29 cellular contexts compared by ENCODE assay signal in genomic region chr3:127450331-127450730, GRCh38.
DNase-seq lines count a peak whose midpoint lies in the region; ATAC-seq and TF ChIP-seq lines count a peak whose summit lies in the region.
"Had no signal": no experiment of that assay in that cellular context is flagged by ENCODE, and none has a peak within 500 bp of the region (broad histone marks: within the 10 kb centered on the region; RNA-seq: fewer than 3 reads in every experiment).

No MANE protein-coding gene starts in this region.

- H2AFZ ChIP-seq in OCI-LY3 (ENCODE audit: low read depth, low read length): no peak overlapping the region

- no peak overlapping the region for H3K4me3 Mint-ChIP-seq in activated T-cell treated with anti-CD3 and anti-CD28 coated beads, Interleukin-2, amount 50 U/mL, for 24 hours
- H3K4me3 Mint-ChIP-seq in activated T-cell treated with anti-CD3 and anti-CD28 coated beads, Interleukin-2, amount 50 U/mL, for 72 hours: no peak overlapping the region
- no peak overlapping the region for H3K4me3 Mint-ChIP-seq in activated CD4-positive, alpha-beta T cell treated with anti-CD3 and anti-CD28 coated beads for 36 hours
- H3K4me3 Mint-ChIP-seq: CD4-positive, CD25-positive, alpha-beta regulatory T cell; central memory CD8-positive, alpha-beta T cell; stimulated activated effector memory CD8-positive, alpha-beta T cell treated with anti-CD3 and anti-CD28 coated beads, Interleukin-12 subunit alpha, Interleukin-12 subunit beta, amount 100 ng/mL, for 72 hours had no signal

- H3K79me2 ChIP-seq in OCI-LY3 (ENCODE audit: low read length): no peaks in the 10 kb centered on the region

- H3K4me1 ChIP-seq in OCI-LY3 (ENCODE audit: low read length): peaks cover 33% of the 10 kb centered on the region
- peaks cover 4% of the 10 kb centered on the region for H3K4me1 ChIP-seq in lower lobe of right lung
- peaks cover under 1 to 4% (median 2%) of the 10 kb centered on the region in 6 donors for H3K4me1 ChIP-seq in spleen
- H3K4me1 ChIP-seq: HAP-1, prostate gland, SJCRH30 had no signal

- no peaks in the 10 kb centered on the region for H4K20me1 ChIP-seq in OCI-LY3 (ENCODE audit: insufficient read depth, low read length)

- TF ChIP-seq POLR2A in spleen (IDR thresholded peaks at IDR 0.05): no peak

- intact Hi-C loops in lower lobe of right lung (cut with DNase I) (no loop called here), spleen (cut with DNase I; ENCODE audit: low total_unique reads) (loop anchor here (5.0 kb wide), 1 partner anchor 698 kb away; no protein-coding TSS in a partner anchor)
- intact Hi-C loops in activated CD4-positive, alpha-beta T cell treated with anti-CD3 and anti-CD28 coated beads for 36 hours (cut with DNase I, micrococcal nuclease): loop anchor here in 1 of 2 experiments (10.0 kb wide), 2 partner anchors 76 to 466 kb away; partner anchors contain the start of gene PLXNA1

- H3K4me3 ChIP-seq in OCI-LY3 (ENCODE audit: low read length): peak overlapping the region; percentile 37
- H3K4me3 ChIP-seq in lower lobe of right lung: no peak overlapping the region
- H3K4me3 ChIP-seq in spleen: no peak overlapping the region
- H3K4me3 ChIP-seq: esophagus squamous epithelium, HAP-1, prostate gland, SJCRH30 had no signal

- H3K4me2 ChIP-seq in OCI-LY3 (ENCODE audit: low read length): peak overlapping the region; percentile 72
- H3K4me2 ChIP-seq: KMS-11 had no signal

- peaks cover 2% of the 10 kb centered on the region for H3K4me1 Mint-ChIP-seq in activated T-cell treated with anti-CD3 and anti-CD28 coated beads, Interleukin-2, amount 50 U/mL, for 24 hours (ENCODE audit: low read depth)
- no peaks in the 10 kb centered on the region for H3K4me1 Mint-ChIP-seq in activated T-cell treated with anti-CD3 and anti-CD28 coated beads, Interleukin-2, amount 50 U/mL, for 72 hours (ENCODE audit: low read depth)
- H3K4me1 Mint-ChIP-seq in activated CD4-positive, alpha-beta T cell treated with anti-CD3 and anti-CD28 coated beads for 36 hours: no peaks in the 10 kb centered on the region

- POLR2A ChIA-PET in activated CD4-positive, alpha-beta T cell treated with anti-CD3 and anti-CD28 coated beads for 36 hours (lab: Charles Lee): no interaction called here

- no peak overlapping the region for H3K9ac ChIP-seq in OCI-LY3 (ENCODE audit: low read length)
- H3K9ac ChIP-seq: KMS-11 had no signal

- no peaks in the 10 kb centered on the region for H3K36me3 Mint-ChIP-seq in activated T-cell treated with anti-CD3 and anti-CD28 coated beads, Interleukin-2, amount 50 U/mL, for 24 hours (ENCODE audit: low read depth)
- H3K36me3 Mint-ChIP-seq in activated T-cell treated with anti-CD3 and anti-CD28 coated beads, Interleukin-2, amount 50 U/mL, for 72 hours (ENCODE audit: insufficient read depth in 2 of 2): no peaks in the 10 kb centered on the region
- H3K36me3 Mint-ChIP-seq in activated CD4-positive, alpha-beta T cell treated with anti-CD3 and anti-CD28 coated beads for 36 hours (ENCODE audit: low read depth): no peaks in the 10 kb centered on the region
- H3K36me3 Mint-ChIP-seq: CD4-positive, CD25-positive, alpha-beta regulatory T cell; stimulated activated effector memory CD8-positive, alpha-beta T cell treated with anti-CD3 and anti-CD28 coated beads, Interleukin-12 subunit alpha, Interleukin-12 subunit beta, amount 100 ng/mL, for 72 hours had no signal

- H3K36me3 ChIP-seq in OCI-LY3 (replicated peaks; ENCODE audit: low read depth, low read length): no peaks in the 10 kb centered on the region
- H3K36me3 ChIP-seq in lower lobe of right lung: no peaks in the 10 kb centered on the region
- no peaks in the 10 kb centered on the region for H3K36me3 ChIP-seq in spleen
- H3K36me3 ChIP-seq: esophagus squamous epithelium, HAP-1, prostate gland, SJCRH30 had no signal

- no peak for ATAC-seq in activated T-cell treated with anti-CD3 and anti-CD28 coated beads, Interleukin-2, amount 50 U/mL, for 72 hours (replicated peaks in 1 of 2)
- ATAC-seq in lower lobe of right lung: no peak
- no peak for ATAC-seq in activated CD4-positive, alpha-beta T cell treated with anti-CD3 and anti-CD28 coated beads for 36 hours
- ATAC-seq: stimulated activated effector memory CD8-positive, alpha-beta T cell treated with anti-CD3 and anti-CD28 coated beads, Interleukin-12 subunit alpha, Interleukin-12 subunit beta, amount 100 ng/mL, for 72 hours had no signal

- peak overlapping the region; percentile 29 for H3K27ac ChIP-seq in OCI-LY3 (ENCODE audit: low read length)
- no peak overlapping the region for H3K27ac ChIP-seq in lower lobe of right lung
- no peak overlapping the region for H3K27ac ChIP-seq in spleen
- H3K27ac ChIP-seq: esophagus squamous epithelium, HL-60, KMS-11, prostate gland, SJCRH30 had no signal

- WGBS in spleen, 5 donors: 82 to 85% (median 83%) methylated on average over 8 of the region's 8 CpGs

- TF ChIP-seq CTCF in OCI-LY3 (IDR thresholded peaks at IDR 0.05; ENCODE audit: low read depth, low read length) (no peak), lower lobe of right lung (IDR thresholded peaks at IDR 0.05) (no peak), spleen (IDR thresholded peaks at IDR 0.05 in 8 of 11, conservative IDR thresholded peaks at IDR 0.05 in 3 of 11) (no peak)

- H3K27ac Mint-ChIP-seq in activated T-cell treated with anti-CD3 and anti-CD28 coated beads, Interleukin-2, amount 50 U/mL, for 24 hours: no peak overlapping the region
- H3K27ac Mint-ChIP-seq in activated T-cell treated with anti-CD3 and anti-CD28 coated beads, Interleukin-2, amount 50 U/mL, for 72 hours: no peak overlapping the region
- no peak overlapping the region for H3K27ac Mint-ChIP-seq in activated CD4-positive, alpha-beta T cell treated with anti-CD3 and anti-CD28 coated beads for 36 hours
- H3K27ac Mint-ChIP-seq: CD4-positive, CD25-positive, alpha-beta regulatory T cell; stimulated activated effector memory CD8-positive, alpha-beta T cell treated with anti-CD3 and anti-CD28 coated beads, Interleukin-12 subunit alpha, Interleukin-12 subunit beta, amount 100 ng/mL, for 72 hours had no signal

- CTCF ChIA-PET in activated CD4-positive, alpha-beta T cell treated with anti-CD3 and anti-CD28 coated beads for 36 hours (lab: Charles Lee): no interaction called here

- DNase-seq in activated T-cell treated with anti-CD3 and anti-CD28 coated beads, Interleukin-2, amount 50 U/mL, for 24 hours: peak; percentile 14
- no peak for DNase-seq in activated T-cell treated with anti-CD3 and anti-CD28 coated beads, Interleukin-2, amount 50 U/mL, for 72 hours
- DNase-seq in lower lobe of right lung (peak; percentile 37), spleen (peak; percentile 57), NK-92 (lab: John Stamatoyannopoulos, UW; ENCODE audit: unreplicated experiment) (no peak), T-helper 2 cell (no peak)
- no peak for DNase-seq in activated CD4-positive, alpha-beta T cell treated with anti-CD3 and anti-CD28 coated beads for 36 hours
- DNase-seq: activated CD4-positive, alpha-beta T cell treated with anti-CD3 and anti-CD28 coated beads for 48 hours; activated gamma-delta T cell; activated T-cell treated with anti-CD3 and anti-CD28 coated beads for 4 hours; Calu3; CD4-positive, CD25-positive, alpha-beta regulatory T cell; DMS79; esophagus squamous epithelium; foreskin melanocyte; MM.1S; NCI-H1105 treated with DMSO at 0.1 percent for 48 hours; NCI-H1930; NCI-H524 treated with DMSO at 0.1 percent for 48 hours; SJCRH30; SW 1271; T-helper 9 cell had no signal

- H3K9me3 ChIP-seq in OCI-LY3 (ENCODE audit: insufficient read depth, low read length) (no peaks in the 10 kb centered on the region), lower lobe of right lung (no peaks in the 10 kb centered on the region), spleen (no peaks in the 10 kb centered on the region)
- H3K9me3 ChIP-seq: esophagus squamous epithelium, HAP-1, prostate gland, SJCRH30 had no signal

- H3K9me3 Mint-ChIP-seq in activated T-cell treated with anti-CD3 and anti-CD28 coated beads, Interleukin-2, amount 50 U/mL, for 24 hours: no peaks in the 10 kb centered on the region
- H3K9me3 Mint-ChIP-seq in activated T-cell treated with anti-CD3 and anti-CD28 coated beads, Interleukin-2, amount 50 U/mL, for 72 hours: no peaks in the 10 kb centered on the region
- no peaks in the 10 kb centered on the region for H3K9me3 Mint-ChIP-seq in activated CD4-positive, alpha-beta T cell treated with anti-CD3 and anti-CD28 coated beads for 36 hours (ENCODE audit: low read depth)
- H3K9me3 Mint-ChIP-seq: central memory CD8-positive, alpha-beta T cell; stimulated activated effector memory CD8-positive, alpha-beta T cell treated with anti-CD3 and anti-CD28 coated beads, Interleukin-12 subunit alpha, Interleukin-12 subunit beta, amount 100 ng/mL, for 72 hours had no signal

- H3K27me3 ChIP-seq in OCI-LY3 (ENCODE audit: low read depth, low read length): peaks cover 60% of the 10 kb centered on the region
- peaks cover 7% of the 10 kb centered on the region for H3K27me3 ChIP-seq in lower lobe of right lung (ENCODE audit: low read depth)
- peaks cover 0 to 58% (median 15%) of the 10 kb centered on the region in 7 donors for H3K27me3 ChIP-seq in spleen (replicated peaks in 1 of 7)

- peaks cover 29% of the 10 kb centered on the region for H3K27me3 Mint-ChIP-seq in activated T-cell treated with anti-CD3 and anti-CD28 coated beads, Interleukin-2, amount 50 U/mL, for 24 hours
- H3K27me3 Mint-ChIP-seq in activated T-cell treated with anti-CD3 and anti-CD28 coated beads, Interleukin-2, amount 50 U/mL, for 72 hours (ENCODE audit: low read depth): peaks cover 40% of the 10 kb centered on the region
- H3K27me3 Mint-ChIP-seq in activated CD4-positive, alpha-beta T cell treated with anti-CD3 and anti-CD28 coated beads for 36 hours: peaks cover 27% of the 10 kb centered on the region

Comparison
In these comparisons a context has a peak if more than half of its experiments do, and no peak if none do; other contexts are left out.
1. DNase-seq: peak in activated T-cell treated with anti-CD3 and anti-CD28 coated beads, Interleukin-2, amount 50 U/mL, for 24 hours (single experiment), lower lobe of right lung (single experiment) and spleen (single experiment); none in activated T-cell treated with anti-CD3 and anti-CD28 coated beads, Interleukin-2, amount 50 U/mL, for 72 hours (0 of 2), NK-92 (single experiment), T-helper 2 cell (0 of 5) and activated CD4-positive, alpha-beta T cell treated with anti-CD3 and anti-CD28 coated beads for 36 hours (single experiment).